ENCODE assay signal across 9 cellular contexts in genomic region chr2:21256006-21256405, GRCh38.
A peak's percentile ranks its signal among the peaks of the same experiment; 100 is the strongest.
DNase-seq lines count a peak whose midpoint lies in the region; ATAC-seq and TF ChIP-seq lines count a peak whose summit lies in the region.
"Had no signal": no experiment of that assay in that cellular context is flagged by ENCODE, and none has a peak within 500 bp of the region (broad histone marks: within the 10 kb centered on the region; RNA-seq: fewer than 3 reads in every experiment).

No MANE protein-coding gene starts in this region.

- H3K4ac ChIP-seq in neuronal stem cell (ENCODE audit: low read length): no peak overlapping the region

- no peak overlapping the region for H3K23ac ChIP-seq in neuronal stem cell (ENCODE audit: low read depth, low read length, poor library complexity)

- H3K36me3 ChIP-seq in testis (ENCODE audit: low read depth, missing control alignments) (no peaks in the 10 kb centered on the region), neuronal stem cell (replicated peaks in 1 of 2; ENCODE audit: control insufficient read depth in 2 of 2, insufficient read depth in 2 of 2, low read length in 2 of 2) (no peaks in the 10 kb centered on the region)

- POLR2A ChIA-PET in activated CD4-positive, alpha-beta memory T cell treated with anti-CD3 and anti-CD28 coated beads, Interleukin-2, amount 10 ng/mL, durations not matched to agents 7 days and 5 days (lab: Charles Lee): no interaction called here

- ATAC-seq in GM18508 (IDR thresholded peaks at IDR 0.05; ENCODE audit: insufficient read depth, unreplicated experiment) (peak; percentile 89), HG03060 (IDR thresholded peaks at IDR 0.05; ENCODE audit: low read depth, unreplicated experiment) (peak; percentile 89)

- CTCF ChIA-PET in activated CD4-positive, alpha-beta memory T cell treated with anti-CD3 and anti-CD28 coated beads, Interleukin-2, amount 10 ng/mL, durations not matched to agents 7 days and 5 days (lab: Charles Lee): no interaction called here

- H3K18ac ChIP-seq in neuronal stem cell (ENCODE audit: low read length): no peak overlapping the region

- H2AFZ ChIP-seq in neuronal stem cell (ENCODE audit: low read length): no peak overlapping the region

- no peaks in the 10 kb centered on the region for H3K36me3 Mint-ChIP-seq in activated CD4-positive, alpha-beta memory T cell treated with anti-CD3 and anti-CD28 coated beads, Interleukin-2, amount 10 ng/mL, durations not matched to agents 7 days and 5 days (ENCODE audit: low read depth)

- DNase-seq in OCI-M1 (lab: John Stamatoyannopoulos, UW) (peak; percentile 75), head of caudate nucleus (peak; percentile 38 to 97 (median 86)), testis (peak; percentile 77), neuronal stem cell (ENCODE audit: low spot score) (no peak)
- no peak for DNase-seq in stimulated activated naive CD4-positive, alpha-beta T cell treated with Interleukin-2 at 50 U/mL for 16 hours (lab: John Stamatoyannopoulos, UW)
- DNase-seq in activated CD4-positive, alpha-beta memory T cell treated with anti-CD3 and anti-CD28 coated beads, Interleukin-2, amount 10 ng/mL, durations not matched to agents 7 days and 5 days: no peak

- H3K27ac ChIP-seq in testis (no peak overlapping the region), neuronal stem cell (replicated peaks; ENCODE audit: low read length) (no peak overlapping the region)

- no peaks in the 10 kb centered on the region for H3K9me3 Mint-ChIP-seq in activated CD4-positive, alpha-beta memory T cell treated with anti-CD3 and anti-CD28 coated beads, Interleukin-2, amount 10 ng/mL, durations not matched to agents 7 days and 5 days

- H4K8ac ChIP-seq in neuronal stem cell (ENCODE audit: low read depth, low read length): no peak overlapping the region

- TF ChIP-seq POLR2A in testis (IDR thresholded peaks at IDR 0.05): no peak

- H3K9me3 ChIP-seq in testis (no peaks in the 10 kb centered on the region), neuronal stem cell (replicated peaks in 1 of 2; ENCODE audit: control insufficient read depth in 2 of 2, insufficient read depth in 1 of 2, low read depth in 1 of 2, low read length in 2 of 2) (no peaks in the 10 kb centered on the region)

- H3K4me2 ChIP-seq in neuronal stem cell (ENCODE audit: insufficient read depth, low read length, poor library complexity, severe bottlenecking): no peak overlapping the region

- no peaks in the 10 kb centered on the region for H3K79me1 ChIP-seq in neuronal stem cell (ENCODE audit: low read depth, low read length)

- no peak overlapping the region for H2BK15ac ChIP-seq in neuronal stem cell (ENCODE audit: low read length)

- intact Hi-C loops in head of caudate nucleus (cut with DNase I): no loop called here
- intact Hi-C loops in testis (cut with DNase I; ENCODE audit: low total_unique reads): no loop called here

- H3K4me3 Mint-ChIP-seq in activated CD4-positive, alpha-beta memory T cell treated with anti-CD3 and anti-CD28 coated beads, Interleukin-2, amount 10 ng/mL, durations not matched to agents 7 days and 5 days: no peak overlapping the region

- H2BK120ac ChIP-seq in neuronal stem cell (ENCODE audit: low read depth, low read length): no peak overlapping the region

- no peak overlapping the region for H3K4me3 ChIP-seq in testis
- no peak overlapping the region for H3K4me3 ChIP-seq in neuronal stem cell (ENCODE audit: low read length in 2 of 2)
- H3K4me3 ChIP-seq: skin epidermis had no signal

- no peak overlapping the region for H3K9ac ChIP-seq in neuronal stem cell (ENCODE audit: low read depth, low read length, poor library complexity)

- 48 to 56% methylated on average over 5 of the region's 5 CpGs for WGBS in testis, 2 donors
- WGBS in neuronal stem cell (ENCODE audit: extremely low coverage in 2 of 2, insufficient read length in 2 of 2, insufficient replicate concordance in 1 of 2), 2 donors: no CpG with 5 or more reads among the region's 5 CpGs

- no peak overlapping the region for H3K14ac ChIP-seq in neuronal stem cell (ENCODE audit: low read length)

- no peaks in the 10 kb centered on the region for H3K4me1 Mint-ChIP-seq in activated CD4-positive, alpha-beta memory T cell treated with anti-CD3 and anti-CD28 coated beads, Interleukin-2, amount 10 ng/mL, durations not matched to agents 7 days and 5 days

- H3K27me3 Mint-ChIP-seq in activated CD4-positive, alpha-beta memory T cell treated with anti-CD3 and anti-CD28 coated beads, Interleukin-2, amount 10 ng/mL, durations not matched to agents 7 days and 5 days: no peaks in the 10 kb centered on the region

- H2BK12ac ChIP-seq in neuronal stem cell (ENCODE audit: low read length): no peak overlapping the region

- H4K91ac ChIP-seq in neuronal stem cell (ENCODE audit: low read depth, low read length, poor library complexity): no peak overlapping the region

- H3K27me3 ChIP-seq in testis (no peaks in the 10 kb centered on the region), neuronal stem cell (ENCODE audit: control insufficient read depth in 3 of 3, insufficient read depth in 3 of 3, low read depth in 1 of 3, low read length in 3 of 3) (no peaks in the 10 kb centered on the region)

- TF ChIP-seq CTCF in testis (IDR thresholded peaks at IDR 0.05): no peak

- H2AK5ac ChIP-seq in neuronal stem cell (ENCODE audit: low read depth, low read length): no peak overlapping the region

- no peak overlapping the region for H3K27ac Mint-ChIP-seq in activated CD4-positive, alpha-beta memory T cell treated with anti-CD3 and anti-CD28 coated beads, Interleukin-2, amount 10 ng/mL, durations not matched to agents 7 days and 5 days

- H3K4me1 ChIP-seq in testis (peaks cover 6% of the 10 kb centered on the region), neuronal stem cell (ENCODE audit: control insufficient read depth in 2 of 2, insufficient read depth in 1 of 2, low read depth in 1 of 2, low read length in 2 of 2) (peaks cover 9 to 10% of the 10 kb centered on the region in 2 donors)

- H2BK5ac ChIP-seq in neuronal stem cell (ENCODE audit: low read length): no peak overlapping the region

Comparison
In these comparisons a context has a peak if more than half of its experiments do, and no peak if none do; other contexts are left out.
1. DNase-seq: peak in OCI-M1 (single experiment), head of caudate nucleus (42 of 42) and testis (single experiment); none in stimulated activated naive CD4-positive, alpha-beta T cell treated with Interleukin-2 at 50 U/mL for 16 hours (single experiment), activated CD4-positive, alpha-beta memory T cell treated with anti-CD3 and anti-CD28 coated beads, Interleukin-2, amount 10 ng/mL, durations not matched to agents 7 days and 5 days (single experiment) and neuronal stem cell (single experiment).